17 cellular contexts compared by ENCODE assay signal in genomic region chr4:26763063-26763462, GRCh38.
"Had no signal": no experiment of that assay in that cellular context is flagged by ENCODE, and none has a peak within 500 bp of the region (broad histone marks: within the 10 kb centered on the region; RNA-seq: fewer than 3 reads in every experiment).

No MANE protein-coding gene starts in this region.

- H3K27me3 ChIP-seq: suprapubic skin had no signal

- H3K9me3 Mint-ChIP-seq: activated CD4-positive, alpha-beta T cell treated with anti-CD3 and anti-CD28 coated beads, Interleukin-2, amount 10 ng/mL, durations not matched to agents 7 days and 5 days; activated naive CD4-positive, alpha-beta T cell treated with anti-CD3 and anti-CD28 coated beads, Interleukin-2, amount 50 U/mL, for 72 hours; activated T-cell treated with anti-CD3 and anti-CD28 coated beads, Interleukin-2, amount 50 U/mL, for 72 hours; nephron had no signal

- H3K27ac ChIP-seq: prostate gland, suprapubic skin had no signal

- H3K4me3 Mint-ChIP-seq: activated CD4-positive, alpha-beta T cell treated with anti-CD3 and anti-CD28 coated beads, Interleukin-2, amount 10 ng/mL, durations not matched to agents 7 days and 5 days; activated T-cell treated with anti-CD3 and anti-CD28 coated beads, Interleukin-2, amount 50 U/mL, for 72 hours; nephron had no signal

- H3K4me1 ChIP-seq: prostate gland, suprapubic skin had no signal

- H3K9me3 ChIP-seq: prostate gland, suprapubic skin had no signal

- ATAC-seq: activated naive CD4-positive, alpha-beta T cell treated with anti-CD3 and anti-CD28 coated beads, Interleukin-2, amount 50 U/mL, for 72 hours; activated T-cell treated with anti-CD3 and anti-CD28 coated beads, Interleukin-2, amount 50 U/mL, for 72 hours; right cardiac atrium; stimulated activated naive CD8-positive, alpha-beta T cell treated with anti-CD3 and anti-CD28 coated beads, Interleukin-15, Interleukin-2, amounts not matched to agents 100 U/mL and 50 U/mL, for 24 hours had no signal

- H3K36me3 ChIP-seq: prostate gland had no signal

- H3K4me3 ChIP-seq: prostate gland, suprapubic skin had no signal

- H3K4me1 Mint-ChIP-seq: nephron had no signal

- DNase-seq: activated CD4-positive, alpha-beta T cell treated with anti-CD3 and anti-CD28 coated beads, Interleukin-2, amount 10 ng/mL, durations not matched to agents 7 days and 5 days; activated CD8-positive, alpha-beta memory T cell treated with anti-CD3 and anti-CD28 coated beads, Interleukin-2, amount 50 U/mL, for 48 hours; activated gamma-delta T cell; activated T-cell treated with anti-CD3 and anti-CD28 coated beads, Interleukin-2, amount 50 U/mL, for 72 hours; caudate nucleus; glutamatergic neuron; hypothalamus; occipital lobe; right cardiac atrium; stimulated activated CD4-positive, alpha-beta T cell treated with anti-CD3 and anti-CD28 coated beads, Interleukin-4, amount 100 ng/mL, for 4 hours; stimulated activated CD8-positive, alpha-beta memory T cell treated with anti-CD3 and anti-CD28 coated beads, Interleukin-4, amount 100 ng/mL, for 48 hours; stimulated activated naive CD8-positive, alpha-beta T cell treated with anti-CD3 and anti-CD28 coated beads, Interleukin-15, Interleukin-2, amounts not matched to agents 100 U/mL and 50 U/mL, for 24 hours; T-helper 2 cell had no signal

- H3K27ac Mint-ChIP-seq: activated CD4-positive, alpha-beta T cell treated with anti-CD3 and anti-CD28 coated beads, Interleukin-2, amount 10 ng/mL, durations not matched to agents 7 days and 5 days; activated naive CD4-positive, alpha-beta T cell treated with anti-CD3 and anti-CD28 coated beads, Interleukin-2, amount 50 U/mL, for 72 hours; activated T-cell treated with anti-CD3 and anti-CD28 coated beads, Interleukin-2, amount 50 U/mL, for 72 hours; nephron had no signal

- H3K27me3 Mint-ChIP-seq: activated CD4-positive, alpha-beta T cell treated with anti-CD3 and anti-CD28 coated beads, Interleukin-2, amount 10 ng/mL, durations not matched to agents 7 days and 5 days had no signal
